ENCODE assay signal across 25 cellular contexts in the genomic region with DNA sequence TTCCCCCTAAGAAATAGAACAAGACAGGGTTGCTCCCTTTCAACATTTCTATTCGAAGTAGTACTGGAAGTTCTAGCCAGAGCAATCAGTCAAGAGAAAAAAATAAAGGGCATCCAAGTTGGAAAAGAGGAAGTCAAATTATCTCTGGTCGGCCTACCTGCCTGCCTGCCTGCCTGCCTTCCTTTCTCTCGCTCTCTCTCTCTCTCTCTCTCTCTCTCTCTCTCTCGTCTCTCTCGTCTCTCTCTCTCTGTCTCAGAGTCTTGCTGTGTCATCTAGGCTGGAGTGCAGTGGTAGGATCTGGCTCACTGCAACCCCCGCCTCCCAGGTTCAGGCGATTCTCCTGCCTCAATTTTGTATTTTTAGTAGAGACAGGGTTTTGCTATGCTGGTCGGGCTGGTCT. TPM values are rescaled to one million over a fixed set of nuclear protein-coding genes. Genes with fewer than 3 reads are reported as not detected.
"Had no signal": no experiment of that assay in that cellular context is flagged by ENCODE, and none has a peak within 500 bp of the region (broad histone marks: within the 10 kb centered on the region; RNA-seq: fewer than 3 reads in every experiment).

No MANE protein-coding gene starts in this region.

- H3K27me3 ChIP-seq: MG63 had no signal

- H3K9ac ChIP-seq: SK-N-SH had no signal

- H3K4me3 ChIP-seq: MG63 had no signal

- H3K27ac ChIP-seq: HL-60, RWPE1 had no signal

- H3K27ac Mint-ChIP-seq: IgD-negative memory B cell, T-cell had no signal

- ATAC-seq: Panc1, PC-3, T-cell had no signal

- DNase-seq: Karpas-422, KG1, MG63, NCI-H1105, NCI-H1417, NCI-H1436 treated with DMSO at 0.1 percent for 48 hours, NCI-H1694, NCI-H187 treated with DMSO at 0.1 percent for 48 hours, NCI-H2029 treated with DMSO at 0.1 percent for 48 hours, NCI-H2171 treated with DMSO at 0.1 percent for 48 hours, NCI-H524 treated with DMSO at 0.1 percent for 48 hours, NCI-H69, NCI-H774, PC-3, SHP77, SK-N-SH, SW 1271, T-cell had no signal

- H3K4me1 Mint-ChIP-seq: IgD-negative memory B cell, T-cell had no signal

- H3K9me3 ChIP-seq: SK-N-SH had no signal

- H3K4me3 Mint-ChIP-seq: IgD-negative memory B cell, T-cell had no signal

- H3K36me3 Mint-ChIP-seq: IgD-negative memory B cell had no signal

- FAIRE-seq: HTR-8/SVneo had no signal

- H3K4me2 ChIP-seq: SK-N-SH had no signal

RNA-seq across cellular contexts. Expression of a gene that starts 42.9 kb away (rescaled TPM):
- total RNA-seq: NCI-H460, PC-3, SK-MEL-5, T-cell had no signal
- polyA plus RNA-seq: IgD-negative memory B cell, SK-N-SH had no signal
